ENCODE assay signal across 20 cellular contexts in the genomic region with DNA sequence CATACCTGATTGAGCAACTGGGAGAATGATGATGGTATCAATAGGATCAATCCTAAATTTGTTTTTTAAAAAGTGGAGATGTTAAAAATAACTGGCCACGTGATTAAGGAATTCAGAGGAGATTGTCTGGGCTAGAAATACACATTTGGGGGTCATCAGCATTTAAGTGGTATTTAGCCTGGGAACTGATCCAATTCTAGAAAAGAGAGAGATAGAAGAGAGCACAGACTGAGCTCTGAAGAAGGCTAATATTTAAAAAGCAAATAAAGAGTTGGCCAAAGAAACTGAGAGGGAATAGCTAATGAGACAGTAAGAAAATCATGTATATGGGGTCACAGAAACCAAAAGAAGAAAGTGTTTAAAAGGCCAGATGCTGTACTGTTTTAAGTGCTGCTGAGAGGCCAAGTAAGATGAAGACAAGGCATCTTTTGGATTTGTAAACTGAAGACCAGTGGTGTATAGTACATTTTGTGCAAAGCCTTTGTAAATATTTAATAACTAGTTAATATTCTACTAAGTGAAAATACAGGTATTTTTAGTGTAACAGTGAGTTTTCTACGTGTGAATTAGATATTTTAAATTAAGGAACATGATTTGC. TPM values are rescaled to one million over a fixed set of nuclear protein-coding genes. Genes with fewer than 3 reads are reported as not detected.
DNase-seq lines count a peak whose midpoint lies in the region; ATAC-seq, FAIRE-seq and TF ChIP-seq lines count a peak whose summit lies in the region.
"Had no signal": no experiment of that assay in that cellular context is flagged by ENCODE, and none has a peak within 500 bp of the region (broad histone marks: within the 10 kb centered on the region; RNA-seq: fewer than 3 reads in every experiment).

No MANE protein-coding gene starts in this region.

- TF ChIP-seq RAD21 in HepG2 (CRISPR knock-in tag; IDR thresholded peaks at IDR 0.05) = no peak

- POLR2A ChIA-PET in HepG2 (lab: Yijun Ruan, JAX) = no interaction called here
- POLR2A ChIA-PET in activated CD8-positive, alpha-beta T cell treated with anti-CD3 and anti-CD28 coated beads, Interleukin-2, amount 10 ng/mL, durations not matched to agents 7 days and 5 days (lab: Charles Lee) = no interaction called here

- FAIRE-seq in HepG2 (lab: Jason Lieb, UNC) = no peak

- ATAC-seq in GM18498 (IDR thresholded peaks at IDR 0.05; ENCODE audit: unreplicated experiment) = peak; percentile 84
- peak; percentile 69 for ATAC-seq in GM21390 (IDR thresholded peaks at IDR 0.05; ENCODE audit: unreplicated experiment)
- peak; percentile 72 for ATAC-seq in HepG2
- no peak for ATAC-seq in GM21717 (IDR thresholded peaks at IDR 0.05; ENCODE audit: unreplicated experiment)
- ATAC-seq in HG02938 (IDR thresholded peaks at IDR 0.05; ENCODE audit: unreplicated experiment) = no peak
- no peak for ATAC-seq in activated CD8-positive, alpha-beta T cell treated with anti-CD3 and anti-CD28 coated beads, Interleukin-2, amount 10 ng/mL, durations not matched to agents 7 days and 5 days
- ATAC-seq: activated T-helper 17 cell treated with anti-CD3 and anti-CD28 coated beads, Interleukin-2, amount 50 U/mL, for 72 hours; esophagus mucosa; psoas muscle had no signal

- no peaks in the 10 kb centered on the region for H3K9me3 ChIP-seq in HepG2 (ENCODE audit: low read length)
- H3K9me3 ChIP-seq: HAP-1, psoas muscle had no signal

- no peaks in the 10 kb centered on the region for H3K27me3 ChIP-seq in HepG2 (ENCODE audit: control insufficient read depth in 1 of 2, insufficient read depth in 2 of 2, low read length in 2 of 2)

- H3K4me3 ChIP-seq in HepG2 (replicated peaks in 1 of 3; ENCODE audit: insufficient read depth in 1 of 3, low read depth in 2 of 3, low read length in 3 of 3) (peak overlapping the region in 1 of 3 experiments; percentile 5; a peak in 1 of 6 replicates), foreskin fibroblast (ENCODE audit: low read depth in 1 of 2, low read length in 2 of 2) (no peak overlapping the region)
- H3K4me3 ChIP-seq: HAP-1, psoas muscle had no signal

- no peaks in the 10 kb centered on the region for H3K4me1 Mint-ChIP-seq in activated CD8-positive, alpha-beta T cell treated with anti-CD3 and anti-CD28 coated beads, Interleukin-2, amount 10 ng/mL, durations not matched to agents 7 days and 5 days (ENCODE audit: low read depth)

- TF ChIP-seq POLR2A in HepG2 (IDR thresholded peaks at IDR 0.05; ENCODE audit: insufficient read depth in 1 of 2, low read depth in 2 of 2, low read length in 2 of 2) = no peak

- no peak overlapping the region for H3K27ac Mint-ChIP-seq in activated CD8-positive, alpha-beta T cell treated with anti-CD3 and anti-CD28 coated beads, Interleukin-2, amount 10 ng/mL, durations not matched to agents 7 days and 5 days
- H3K27ac Mint-ChIP-seq: activated T-helper 17 cell treated with anti-CD3 and anti-CD28 coated beads, Interleukin-2, amount 50 U/mL, for 72 hours; B cell had no signal

- H3K9ac ChIP-seq in HepG2 (ENCODE audit: insufficient read depth, low read depth, low read length) = no peak overlapping the region

- no peak overlapping the region for H3K4me3 Mint-ChIP-seq in activated CD8-positive, alpha-beta T cell treated with anti-CD3 and anti-CD28 coated beads, Interleukin-2, amount 10 ng/mL, durations not matched to agents 7 days and 5 days
- H3K4me3 Mint-ChIP-seq: activated T-helper 17 cell treated with anti-CD3 and anti-CD28 coated beads, Interleukin-2, amount 50 U/mL, for 72 hours; B cell had no signal

- H3K4me1 ChIP-seq in HepG2 (ENCODE audit: insufficient read depth, low read length) = peaks cover 36% of the 10 kb centered on the region
- H3K4me1 ChIP-seq: HAP-1 had no signal

- intact Hi-C loops in HepG2 (cut with micrococcal nuclease; ENCODE audit: unreplicated experiment) = loop anchor here (5.0 kb wide), 1 partner anchor 37 kb away; no protein-coding TSS in a partner anchor

- 2% methylated on average over 2 of the region's 2 CpGs for WGBS in HepG2 (ENCODE audit: low lambda C conversion rate)

- peaks cover 14% of the 10 kb centered on the region for H4K20me1 ChIP-seq in HepG2 (ENCODE audit: insufficient read depth, low read length)

- peak overlapping the region; percentile 30 for H3K27ac ChIP-seq in HepG2 (ENCODE audit: extremely low read length, insufficient read depth, low read length)
- H3K27ac ChIP-seq: psoas muscle had no signal

- no TSS peak for BruUV-seq in HepG2 (replicated peaks; lab: Mats Ljungman, UMichigan)

- H3K79me2 ChIP-seq in HepG2 (ENCODE audit: insufficient read depth, low read length) = peaks cover 31% of the 10 kb centered on the region

- CTCF ChIA-PET in HepG2 (lab: Yijun Ruan, JAX; ENCODE audit: low intra/inter-chr PET ratio, low total read pairs) = no interaction called here
- CTCF ChIA-PET in activated CD8-positive, alpha-beta T cell treated with anti-CD3 and anti-CD28 coated beads, Interleukin-2, amount 10 ng/mL, durations not matched to agents 7 days and 5 days (lab: Charles Lee) = interaction anchor here (0.5 to 1.3 kb wide), 3 partner anchors 37 to 305 kb away, joined by 3 read pairs; no protein-coding TSS in a partner anchor

- peak; percentile 57 for DNase-seq in HT-29 (ENCODE audit: low spot score)
- peak; percentile 5 for DNase-seq in HepG2 (ENCODE audit: low spot score)
- DNase-seq in foreskin fibroblast = no peak
- no peak for DNase-seq in activated CD8-positive, alpha-beta T cell treated with anti-CD3 and anti-CD28 coated beads, Interleukin-2, amount 10 ng/mL, durations not matched to agents 7 days and 5 days
- DNase-seq: activated CD4-positive, alpha-beta T cell treated with anti-CD3 and anti-CD28 coated beads, Interleukin-2, amount 50 U/mL, for 1 hour; amygdala; cortex of kidney; DMS153; left cardiac atrium; NCI-H2081 treated with DMSO at 0.1 percent for 48 hours; NK-92 treated with Interleukin-12 subunit alpha and Interleukin-12 subunit beta, amount 100 ng/mL, for 24 hours; psoas muscle had no signal

- no peaks in the 10 kb centered on the region for H3K36me3 Mint-ChIP-seq in activated CD8-positive, alpha-beta T cell treated with anti-CD3 and anti-CD28 coated beads, Interleukin-2, amount 10 ng/mL, durations not matched to agents 7 days and 5 days (ENCODE audit: low read depth)

- TF ChIP-seq EP300 in HepG2 (IDR thresholded peaks at IDR 0.05; ENCODE audit: low read depth in 2 of 2, low read length in 2 of 2) (no peak), HepG2 (CRISPR knock-in tag; IDR thresholded peaks at IDR 0.05; ENCODE audit: borderline replicate concordance) (no peak)

- no peaks in the 10 kb centered on the region for H3K27me3 Mint-ChIP-seq in activated CD8-positive, alpha-beta T cell treated with anti-CD3 and anti-CD28 coated beads, Interleukin-2, amount 10 ng/mL, durations not matched to agents 7 days and 5 days (ENCODE audit: low read depth)
- H3K27me3 Mint-ChIP-seq: activated T-helper 17 cell treated with anti-CD3 and anti-CD28 coated beads, Interleukin-2, amount 50 U/mL, for 72 hours; B cell had no signal

- H3K36me3 ChIP-seq in HepG2 (replicated peaks in 1 of 2; ENCODE audit: control insufficient read depth in 1 of 2, insufficient read depth in 2 of 2, low read length in 2 of 2) = no peaks in the 10 kb centered on the region
- H3K36me3 ChIP-seq: HAP-1 had no signal

- no peak overlapping the region for H2AFZ ChIP-seq in HepG2 (ENCODE audit: low read length)

- peak overlapping the region; percentile 63 for H3K4me2 ChIP-seq in HepG2 (ENCODE audit: low read depth, low read length)

- TF ChIP-seq CTCF in HepG2 (CRISPR knock-in tag; IDR thresholded peaks at IDR 0.05) = no peak
- no peak for TF ChIP-seq CTCF in foreskin fibroblast (IDR thresholded peaks at IDR 0.05; ENCODE audit: low read depth, low read length)

- in situ Hi-C loops in HepG2 (cut with HindIII; ENCODE audit: extremely low pct_ligation_motif_present, low pct_unique_long_range_greater_than_20kb) = no loop called here

- no peaks in the 10 kb centered on the region for H3K9me3 Mint-ChIP-seq in activated CD8-positive, alpha-beta T cell treated with anti-CD3 and anti-CD28 coated beads, Interleukin-2, amount 10 ng/mL, durations not matched to agents 7 days and 5 days (ENCODE audit: insufficient read depth)
- H3K9me3 Mint-ChIP-seq: activated T-helper 17 cell treated with anti-CD3 and anti-CD28 coated beads, Interleukin-2, amount 50 U/mL, for 72 hours had no signal

RNA-seq across cellular contexts. Expression of a gene that starts 40.2 kb away (rescaled TPM):
- total RNA-seq in HT-29 (2014; rRNA removed; shearing (Covaris generic)) = 19.8 and 21.8 TPM in 2 replicates
- 7.4 and 10.9 TPM in 2 replicates for total RNA-seq in HepG2 (2016; rRNA removed; fragmentation: Illumina TruSeq; extraction: Trizol)
- total RNA-seq in HepG2 (2016; cell fraction: cytosol; rRNA removed; fragmentation: Illumina TruSeq; extraction: Trizol; ENCODE audit: low read depth) = 1.3 and 1.5 TPM in 2 replicates
- total RNA-seq in HepG2 (2016; cell fraction: insoluble cytoplasmic fraction; rRNA removed; fragmentation: Illumina TruSeq; extraction: Trizol) = 7.4 and 10.0 TPM in 2 replicates
- 8.0 and 8.5 TPM in 2 replicates for total RNA-seq in HepG2 (2016; cell fraction: membrane; rRNA removed; fragmentation: Illumina TruSeq; extraction: Trizol)
- total RNA-seq in HepG2 (2016; cell fraction: nucleus; rRNA removed; fragmentation: Illumina TruSeq; extraction: Trizol) = 7.2 and 8.1 TPM in 2 replicates
- polyA plus RNA-seq in HepG2 (2011; rRNA removed) = 8.7 and 9.6 TPM in 2 replicates
- polyA plus RNA-seq in HepG2 (2011; cell fraction: cytosol; rRNA removed) = 5.1 and 7.8 TPM in 2 replicates
- 2.5 and 3.5 TPM in 2 replicates for polyA plus RNA-seq in HepG2 (2011; cell fraction: nucleus; rRNA removed)
- 16.3 and 17.6 TPM in 2 replicates for polyA plus RNA-seq in HepG2 (2012)
- polyA plus RNA-seq in HepG2 (2016; cell fraction: cytosol; fragmentation: Illumina TruSeq; extraction: Trizol; ENCODE audit: low read depth) = 1.6 and 2.0 TPM in 2 replicates
- 16.2 and 17.1 TPM in 2 replicates for polyA plus RNA-seq in HepG2 (2016; cell fraction: insoluble cytoplasmic fraction; fragmentation: Illumina TruSeq; extraction: Trizol; ENCODE audit: low read depth)
- polyA plus RNA-seq in HepG2 (2016; cell fraction: membrane; fragmentation: Illumina TruSeq; extraction: Trizol; ENCODE audit: low read depth) = 9.0 and 9.5 TPM in 2 replicates
- 8.6 and 9.3 TPM in 2 replicates for polyA plus RNA-seq in HepG2 (2016; cell fraction: nucleus; fragmentation: Illumina TruSeq; extraction: Trizol; ENCODE audit: insufficient read depth, low read depth)
- 7.4 and 11.5 TPM in 2 replicates for polyA minus RNA-seq in HepG2 (2011; rRNA and poly(A)+ RNA removed; ENCODE audit: low replicate concordance)
- polyA minus RNA-seq in HepG2 (2011; cell fraction: cytosol; rRNA and poly(A)+ RNA removed) = 9.4 and 10.7 TPM in 2 replicates
- polyA minus RNA-seq in HepG2 (2011; cell fraction: nucleus; rRNA and poly(A)+ RNA removed) = 15.2 and 16.8 TPM in 2 replicates
- 1 to 10 TPM; 7.3 to 8.4 TPM for total RNA-seq in activated CD8-positive, alpha-beta T cell treated with anti-CD3 and anti-CD28 coated beads, Interleukin-2, amount 10 ng/mL, durations not matched to agents 7 days and 5 days

Comparison
In these comparisons a context has a peak if more than half of its experiments do, and no peak if none do; other contexts are left out.
1. ATAC-seq: peak in GM18498 (single experiment), GM21390 (single experiment) and HepG2 (single experiment); none in GM21717 (single experiment), HG02938 (single experiment) and activated CD8-positive, alpha-beta T cell treated with anti-CD3 and anti-CD28 coated beads, Interleukin-2, amount 10 ng/mL, durations not matched to agents 7 days and 5 days (single experiment).
2. DNase-seq: peak in HT-29 (single experiment) and HepG2 (single experiment); none in foreskin fibroblast (0 of 2) and activated CD8-positive, alpha-beta T cell treated with anti-CD3 and anti-CD28 coated beads, Interleukin-2, amount 10 ng/mL, durations not matched to agents 7 days and 5 days (single experiment).